Comparison of ENCODE assay signal across 26 cellular contexts in the genomic region with DNA sequence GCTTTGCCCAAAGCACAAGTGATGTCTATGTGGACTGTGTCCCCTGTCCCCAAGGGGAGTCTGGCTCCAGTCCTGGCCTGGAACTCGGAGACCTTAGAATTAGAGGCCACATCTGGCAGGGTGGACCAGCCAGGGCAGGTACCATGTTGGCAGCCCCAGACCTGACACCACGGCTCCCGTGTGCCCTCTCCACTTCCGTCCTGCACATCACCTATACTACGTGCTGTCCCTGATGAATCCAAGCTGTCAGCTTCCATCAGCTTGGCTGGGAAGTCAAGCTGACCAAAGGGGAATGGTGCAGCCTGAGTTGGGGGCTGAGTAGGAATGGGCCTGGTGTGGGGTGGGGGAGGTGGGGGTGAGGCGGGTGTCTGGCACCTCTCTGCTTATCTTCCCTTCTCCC. TPM values are rescaled to one million over a fixed set of nuclear protein-coding genes. Genes with fewer than 3 reads are reported as not detected.
DNase-seq lines count a peak whose midpoint lies in the region; ATAC-seq, FAIRE-seq and TF ChIP-seq lines count a peak whose summit lies in the region.
"Had no signal": no experiment of that assay in that cellular context is flagged by ENCODE, and none has a peak within 500 bp of the region (broad histone marks: within the 10 kb centered on the region; RNA-seq: fewer than 3 reads in every experiment).

No MANE protein-coding gene starts in this region.

- intact Hi-C loops in Right ventricle myocardium inferior (cut with DNase I) (no loop called here), heart right ventricle (cut with DNase I) (loop anchor here in 2 of 10 donors (10.0 kb wide), 2 partner anchors 98 to 108 kb away; no protein-coding TSS in a partner anchor), Calu3 (cut with micrococcal nuclease; ENCODE audit: unreplicated experiment) (no loop called here)

- ATAC-seq in Right ventricle myocardium inferior (no peak), heart right ventricle (no peak), HG02763 (IDR thresholded peaks at IDR 0.05; ENCODE audit: unreplicated experiment) (no peak)

- peaks cover 23% of the 10 kb centered on the region for H3K4me1 Mint-ChIP-seq in Calu3 (ENCODE audit: low read depth, unreplicated experiment)

- no peak overlapping the region for H2AK5ac ChIP-seq in neuronal stem cell (ENCODE audit: low read depth, low read length)

- TF ChIP-seq CTCF in heart right ventricle (IDR thresholded peaks at IDR 0.05) (no peak), Calu3 (IDR thresholded peaks at IDR 0.05; ENCODE audit: unreplicated experiment) (no peak)

- CTCF ChIA-PET in Calu3 (lab: Charles Lee), result no interaction called here

- H3K36me3 ChIP-seq in heart right ventricle, result peaks cover 0 to 40% (median 10%) of the 10 kb centered on the region in 9 donors
- H3K36me3 ChIP-seq in neuronal stem cell (replicated peaks in 1 of 2; ENCODE audit: control insufficient read depth in 2 of 2, insufficient read depth in 2 of 2, low read length in 2 of 2), result peaks cover 8 to 17% of the 10 kb centered on the region in 2 donors

- no peak overlapping the region for H3K4me3 Mint-ChIP-seq in Calu3 (ENCODE audit: low read depth, unreplicated experiment)
- H3K4me3 Mint-ChIP-seq: CD4-positive, alpha-beta memory T cell; CD4-positive, CD25-positive, alpha-beta regulatory T cell; CD8-positive, alpha-beta memory T cell had no signal

- no peaks in the 10 kb centered on the region for H3K27me3 ChIP-seq in heart right ventricle
- H3K27me3 ChIP-seq in neuronal stem cell (ENCODE audit: control insufficient read depth in 3 of 3, insufficient read depth in 3 of 3, low read depth in 1 of 3, low read length in 3 of 3), result no peaks in the 10 kb centered on the region
- H3K27me3 ChIP-seq: BE2C, BLaER1 had no signal

- no peak overlapping the region for H2BK12ac ChIP-seq in neuronal stem cell (ENCODE audit: low read length)

- no TSS peak for BruUV-seq in Calu3 (replicated peaks; lab: Mats Ljungman, UMichigan)

- no peaks in the 10 kb centered on the region for H3K9me3 Mint-ChIP-seq in Calu3 (ENCODE audit: low read depth, unreplicated experiment)
- H3K9me3 Mint-ChIP-seq: CD4-positive, alpha-beta memory T cell; CD4-positive, CD25-positive, alpha-beta regulatory T cell; CD8-positive, alpha-beta memory T cell had no signal

- peak; percentile 52; the same call in 1 of the 2 replicates for TF ChIP-seq POLR2A in GM12891 (IDR thresholded peaks at IDR 0.05; ENCODE audit: low read depth, low read length)

- no peak overlapping the region for H2BK120ac ChIP-seq in neuronal stem cell (ENCODE audit: low read depth, low read length)

- H3K4me3 ChIP-seq in heart right ventricle, result no peak overlapping the region
- no peak overlapping the region for H3K4me3 ChIP-seq in neuronal stem cell (ENCODE audit: low read length in 2 of 2)
- H3K4me3 ChIP-seq: BLaER1 had no signal

- peak overlapping the region; percentile 52 for H3K27ac Mint-ChIP-seq in Calu3 (ENCODE audit: unreplicated experiment)
- H3K27ac Mint-ChIP-seq: CD4-positive, CD25-positive, alpha-beta regulatory T cell; CD8-positive, alpha-beta memory T cell had no signal

- H4K91ac ChIP-seq in neuronal stem cell (ENCODE audit: low read depth, low read length, poor library complexity), result no peak overlapping the region

- no peak overlapping the region for H3K4me2 ChIP-seq in neuronal stem cell (ENCODE audit: insufficient read depth, low read length, poor library complexity, severe bottlenecking)
- H3K4me2 ChIP-seq: BLaER1 had no signal

- WGBS in heart right ventricle, 2 donors, result 85 to 87% methylated on average over 6 of the region's 6 CpGs
- no CpG with 5 or more reads among the region's 6 CpGs for WGBS in neuronal stem cell (ENCODE audit: extremely low coverage in 2 of 2, insufficient read length in 2 of 2, insufficient replicate concordance in 1 of 2), 2 donors

- H3K23ac ChIP-seq in neuronal stem cell (ENCODE audit: low read depth, low read length, poor library complexity), result no peak overlapping the region

- H3K27ac ChIP-seq in heart right ventricle (no peak overlapping the region), neuronal stem cell (replicated peaks; ENCODE audit: low read length) (no peak overlapping the region)
- H3K27ac ChIP-seq: BLaER1 had no signal

- H2AFZ ChIP-seq in neuronal stem cell (ENCODE audit: low read length), result no peak overlapping the region

- no peak overlapping the region for H2BK15ac ChIP-seq in neuronal stem cell (ENCODE audit: low read length)

- H3K18ac ChIP-seq in neuronal stem cell (ENCODE audit: low read length), result no peak overlapping the region

- no peak overlapping the region for H3K4ac ChIP-seq in neuronal stem cell (ENCODE audit: low read length)

- H3K14ac ChIP-seq in neuronal stem cell (ENCODE audit: low read length), result no peak overlapping the region

- H3K79me1 ChIP-seq in neuronal stem cell (ENCODE audit: low read depth, low read length), result peaks cover 2% of the 10 kb centered on the region

- H3K9me3 ChIP-seq in heart right ventricle (no peaks in the 10 kb centered on the region), neuronal stem cell (replicated peaks in 1 of 2; ENCODE audit: control insufficient read depth in 2 of 2, insufficient read depth in 1 of 2, low read depth in 1 of 2, low read length in 2 of 2) (no peaks in the 10 kb centered on the region)
- H3K9me3 ChIP-seq: BE2C, BLaER1 had no signal

- DNase-seq in Right ventricle myocardium inferior (ENCODE audit: missing footprints), result peak; percentile 13
- no peak for DNase-seq in heart right ventricle
- no peak for DNase-seq in Calu3
- DNase-seq in GM12891 (ENCODE audit: insufficient read length, low spot score), result no peak
- no peak for DNase-seq in neuronal stem cell (ENCODE audit: low spot score)
- DNase-seq in DMS79 treated with DMSO at 0.1 percent for 48 hours (lab: John Stamatoyannopoulos, UW), result no peak
- no peak for DNase-seq in activated CD4-positive, alpha-beta T cell treated with anti-CD3 and anti-CD28 coated beads, Interleukin-2, amount 50 U/mL, for 48 hours
- DNase-seq: 8988T; ACHN; C1 segment of cervical spinal cord; CD4-positive, alpha-beta memory T cell; CD4-positive, CD25-positive, alpha-beta regulatory T cell; CD8-positive, alpha-beta memory T cell; COR-L47; EL had no signal

- H3K9ac ChIP-seq in neuronal stem cell (ENCODE audit: low read depth, low read length, poor library complexity), result peak overlapping the region; percentile 44
- H3K9ac ChIP-seq: BLaER1 had no signal

- no peak overlapping the region for H4K8ac ChIP-seq in neuronal stem cell (ENCODE audit: low read depth, low read length)

- no peaks in the 10 kb centered on the region for H3K27me3 Mint-ChIP-seq in Calu3 (ENCODE audit: unreplicated experiment)
- H3K27me3 Mint-ChIP-seq: CD4-positive, alpha-beta memory T cell; CD4-positive, CD25-positive, alpha-beta regulatory T cell; CD8-positive, alpha-beta memory T cell had no signal

- H2BK5ac ChIP-seq in neuronal stem cell (ENCODE audit: low read length), result no peak overlapping the region

- FAIRE-seq in GM12891 (lab: Jason Lieb, UNC), result no peak
- FAIRE-seq: A204.1, D721Med, GM12892, GM18507 had no signal

- H3K4me1 ChIP-seq in heart right ventricle (peaks cover 0 to 14% (median 7%) of the 10 kb centered on the region in 9 donors), neuronal stem cell (ENCODE audit: control insufficient read depth in 2 of 2, insufficient read depth in 1 of 2, low read depth in 1 of 2, low read length in 2 of 2) (no peaks in the 10 kb centered on the region)

- H3K36me3 Mint-ChIP-seq in Calu3 (ENCODE audit: insufficient read depth, unreplicated experiment), result peaks cover 86% of the 10 kb centered on the region
- H3K36me3 Mint-ChIP-seq: CD4-positive, CD25-positive, alpha-beta regulatory T cell had no signal

TF ChIP-seq in GM12891, 5 proteins besides CTCF, POLR2A, EP300 and RAD21:
- no peak for TF ChIP-seq POU2F2 (IDR thresholded peaks at IDR 0.05; ENCODE audit: low read depth, low read length)
- peak; percentile 68; the same call in 1 of the 2 replicates for TF ChIP-seq POLR2AphosphoS5 (IDR thresholded peaks at IDR 0.05; ENCODE audit: low read depth, low read length)
- TF ChIP-seq SPI1 (IDR thresholded peaks at IDR 0.05; ENCODE audit: low read depth, low read length), result no peak

RNA-seq across cellular contexts. Expression of a gene that starts 15.3 kb away (rescaled TPM):
- 15.0 TPM for total RNA-seq in Right ventricle myocardium inferior
- 10 to 100 TPM in 9 of 10 donors, 1 to 10 TPM in 1; 6.9 to 23.7 (median 14.8) TPM for total RNA-seq in heart right ventricle
- polyA plus RNA-seq in heart right ventricle, result 1 to 10 TPM; 7.7 to 8.0 TPM
- total RNA-seq in Calu3 (2022), result 77.2 and 86.5 TPM in 2 replicates
- 41.0 TPM for polyA plus RNA-seq in GM12891 (2012; ENCODE audit: low read depth, missing spikeins)
- 5.9 TPM for polyA plus RNA-seq in neuronal stem cell (2013, experiment 1 of 2)
- polyA plus RNA-seq in neuronal stem cell (2013, experiment 2 of 2), result 5.5 TPM

RNA-seq across cellular contexts. Expression of a gene that starts 41.1 kb away (rescaled TPM):
- not detected for total RNA-seq in Right ventricle myocardium inferior
- not detected for total RNA-seq in heart right ventricle
- not detected for polyA plus RNA-seq in heart right ventricle
- not detected in 2 replicates for total RNA-seq in Calu3 (2022)
- polyA plus RNA-seq in GM12891 (2012; ENCODE audit: low read depth, missing spikeins), result not detected
- polyA plus RNA-seq in neuronal stem cell (2013, experiment 1 of 2), result not detected
- not detected for polyA plus RNA-seq in neuronal stem cell (2013, experiment 2 of 2)
- total RNA-seq: A673; CD4-positive, alpha-beta memory T cell; CD4-positive, CD25-positive, alpha-beta regulatory T cell; CD8-positive, alpha-beta memory T cell; G401 had no signal
- polyA plus RNA-seq: AG04450; CD14-positive monocyte; CD4-positive, alpha-beta memory T cell; CD4-positive, CD25-positive, alpha-beta regulatory T cell; CD8-positive, alpha-beta memory T cell had no signal
